ENCODE assay signal across 30 cellular contexts in the genomic region with DNA sequence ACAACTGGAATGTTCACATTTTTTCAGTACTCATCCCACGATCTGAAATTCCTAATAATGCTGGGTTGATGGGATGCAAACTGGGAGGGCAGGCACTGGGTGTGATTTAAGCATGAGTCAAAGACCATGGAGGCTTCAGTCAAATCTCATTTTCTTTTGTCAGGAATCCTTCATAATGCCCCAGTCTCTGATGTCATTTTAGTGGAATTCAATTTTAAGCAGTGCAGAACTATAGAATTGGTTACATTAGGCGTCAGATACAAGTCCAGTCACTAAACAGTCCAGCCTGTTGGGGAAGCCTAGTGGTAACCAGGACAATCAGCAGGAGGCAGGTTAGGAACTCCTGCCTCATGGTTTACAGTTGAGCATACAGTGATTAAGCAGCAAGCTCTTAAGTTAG. TPM values are rescaled to one million over a fixed set of nuclear protein-coding genes. Genes with fewer than 3 reads are reported as not detected.
DNase-seq lines count a peak whose midpoint lies in the region; ATAC-seq, FAIRE-seq and TF ChIP-seq lines count a peak whose summit lies in the region.
"Had no signal": no experiment of that assay in that cellular context is flagged by ENCODE, and none has a peak within 500 bp of the region (broad histone marks: within the 10 kb centered on the region; RNA-seq: fewer than 3 reads in every experiment).

No MANE protein-coding gene starts in this region.

- DNase-seq in EH (ENCODE audit: low read depth) (peak; percentile 47), NCI-H226 (peak; percentile 78), mammary epithelial cell (peak; percentile 66), trophoblast cell (peak; percentile 76 to 92), T-helper 17 cell (no peak), UCSD-AML1 (lab: John Stamatoyannopoulos, UW; ENCODE audit: unreplicated experiment) (no peak), H54 (ENCODE audit: insufficient read length, low spot score) (no peak)
- DNase-seq: activated CD4-positive, alpha-beta T cell treated with anti-CD3 and anti-CD28 coated beads, Interleukin-2, amount 50 U/mL, for 1 hour; activated CD8-positive, alpha-beta memory T cell treated with anti-CD3 and anti-CD28 coated beads, Interleukin-2, amount 10 ng/mL, durations not matched to agents 7 days and 5 days; activated naive CD4-positive, alpha-beta T cell treated with anti-CD3 and anti-CD28 coated beads, Interleukin-2, amount 10 ng/mL, durations not matched to agents 7 days and 5 days; amygdala; caudate nucleus; heart left ventricle; natural killer cell; NCI-H1436; NCI-H510A; NK-92 treated with Interleukin-12 subunit alpha and Interleukin-12 subunit beta, amount 100 ng/mL, for 24 hours; stimulated activated CD4-positive, alpha-beta T cell treated with anti-CD3 and anti-CD28 coated beads, Interleukin-4, amount 100 ng/mL, for 1 hour; WERI-Rb-1 had no signal

- H3K14ac ChIP-seq in trophoblast cell (ENCODE audit: low read length): no peak overlapping the region

- no peak overlapping the region for H4K8ac ChIP-seq in trophoblast cell (ENCODE audit: low read depth, low read length)

- no peaks in the 10 kb centered on the region for H3K4me1 Mint-ChIP-seq in T-helper 17 cell
- H3K4me1 Mint-ChIP-seq: activated CD8-positive, alpha-beta memory T cell treated with anti-CD3 and anti-CD28 coated beads, Interleukin-2, amount 10 ng/mL, durations not matched to agents 7 days and 5 days; activated naive CD4-positive, alpha-beta T cell treated with anti-CD3 and anti-CD28 coated beads, Interleukin-2, amount 10 ng/mL, durations not matched to agents 7 days and 5 days; CD14-positive monocyte; natural killer cell; stimulated activated memory B cell treated with anti-CD40 and anti-IgM and Interleukin-4, amounts not matched to agents 10 μg/mL and 1 μg/mL and 100 μg/mL, for 72 hours had no signal

- no peak overlapping the region for H3K4me3 Mint-ChIP-seq in T-helper 17 cell
- H3K4me3 Mint-ChIP-seq: activated CD8-positive, alpha-beta memory T cell treated with anti-CD3 and anti-CD28 coated beads, Interleukin-2, amount 10 ng/mL, durations not matched to agents 7 days and 5 days; activated naive CD4-positive, alpha-beta T cell treated with anti-CD3 and anti-CD28 coated beads, Interleukin-2, amount 10 ng/mL, durations not matched to agents 7 days and 5 days; activated T-helper 1 cell treated with anti-CD3 and anti-CD28 coated beads, Interleukin-12 subunit alpha, Interleukin-12 subunit beta, Interleukin-2, Interleukin-4 antibody, amounts not matched to agents 30 ng/mL and 10 ng/mL and 1 ng/mL, durations not matched to agents 14 hours and 24 hours and 36 hours; CD14-positive monocyte; dendritic cell treated with granulocyte-macrophage colony-stimulating factor and Interleukin-4, amounts not matched to agents 40 ng/mL and 50 ng/mL, for 4 days; natural killer cell; stimulated activated memory B cell treated with anti-CD40 and anti-IgM and Interleukin-4, amounts not matched to agents 10 μg/mL and 1 μg/mL and 100 μg/mL, for 72 hours; T-helper 1 cell treated with Interleukin-12 subunit alpha and Interleukin-12 subunit beta and Interleukin-4 antibody, amounts not matched to agents 30 μg/mL and 1 μg/mL, for 36 hours had no signal

- no peak overlapping the region for H4K91ac ChIP-seq in trophoblast cell (ENCODE audit: low read depth, low read length)

- H3K23ac ChIP-seq in trophoblast cell (ENCODE audit: low read length): no peak overlapping the region

- peaks cover 5% of the 10 kb centered on the region for H3K27me3 Mint-ChIP-seq in T-helper 17 cell
- H3K27me3 Mint-ChIP-seq: activated CD8-positive, alpha-beta memory T cell treated with anti-CD3 and anti-CD28 coated beads, Interleukin-2, amount 10 ng/mL, durations not matched to agents 7 days and 5 days had no signal

- peak overlapping the region; percentile 5 for H3K27ac ChIP-seq in mammary epithelial cell (ENCODE audit: insufficient read depth, low read depth, low read length)
- peak overlapping the region; percentile 25 for H3K27ac ChIP-seq in trophoblast cell (ENCODE audit: low read depth, low read length)
- H3K27ac ChIP-seq: heart left ventricle, suprapubic skin, WERI-Rb-1 had no signal

- WGBS in mammary epithelial cell (ENCODE audit: low coverage, missing lambda C conversion rate): 13% methylated on average over 2 of the region's 2 CpGs
- no CpG with 5 or more reads among the region's 2 CpGs for WGBS in trophoblast cell (ENCODE audit: extremely low coverage, insufficient coverage, insufficient read length)

- ATAC-seq in T-helper 17 cell: no peak
- ATAC-seq: activated CD8-positive, alpha-beta memory T cell treated with anti-CD3 and anti-CD28 coated beads, Interleukin-2, amount 10 ng/mL, durations not matched to agents 7 days and 5 days; heart left ventricle; natural killer cell; Panc1; stimulated activated memory B cell treated with anti-CD40 and anti-IgM and Interleukin-4, amounts not matched to agents 10 μg/mL and 1 μg/mL and 100 μg/mL, for 72 hours had no signal

- no peak overlapping the region for H3K18ac ChIP-seq in trophoblast cell (ENCODE audit: low read length)

- peaks cover 4% of the 10 kb centered on the region for H3K79me1 ChIP-seq in trophoblast cell (ENCODE audit: low read length)

- H3K36me3 ChIP-seq in mammary epithelial cell (ENCODE audit: insufficient read depth, low read length): no peaks in the 10 kb centered on the region
- H3K36me3 ChIP-seq in trophoblast cell (ENCODE audit: control insufficient read depth in 1 of 2, insufficient read depth in 2 of 2, low read length in 2 of 2): no peaks in the 10 kb centered on the region
- H3K36me3 ChIP-seq: heart left ventricle, suprapubic skin, WERI-Rb-1 had no signal

- CTCF ChIA-PET in mammary epithelial cell (lab: Charles Lee; ENCODE audit: low non-redundant PET): no interaction called here

- H3K4me2 ChIP-seq in mammary epithelial cell (ENCODE audit: insufficient read depth, low read depth, low read length) (peak overlapping the region; percentile 21), trophoblast cell (ENCODE audit: low read length) (peak overlapping the region; percentile 20)

- peak overlapping the region; percentile 18 for H2BK120ac ChIP-seq in trophoblast cell (ENCODE audit: insufficient read depth, low read length, poor library complexity)

- in situ Hi-C loops in mammary epithelial cell (cut with MboI; ENCODE audit: low sequenced_read_pairs in 2 of 2): no loop called here

- H3K4me1 ChIP-seq in mammary epithelial cell (ENCODE audit: insufficient read depth, low read length): peaks cover 32% of the 10 kb centered on the region
- H3K4me1 ChIP-seq in trophoblast cell (ENCODE audit: control insufficient read depth in 1 of 2, insufficient read depth in 2 of 2, low read length in 2 of 2): peaks cover 6 to 10% of the 10 kb centered on the region in 2 experiments
- H3K4me1 ChIP-seq: heart left ventricle, suprapubic skin had no signal

- intact Hi-C loops in mammary epithelial cell (cut with micrococcal nuclease): loop anchor here (10.0 kb wide), 1 partner anchor 47 kb away; no protein-coding TSS in a partner anchor

- H3K9ac ChIP-seq in mammary epithelial cell (ENCODE audit: insufficient read depth, low read length) (no peak overlapping the region), trophoblast cell (ENCODE audit: low read length) (no peak overlapping the region)

- H3K27me3 ChIP-seq in mammary epithelial cell (ENCODE audit: insufficient read depth, low read length) (no peaks in the 10 kb centered on the region), trophoblast cell (ENCODE audit: insufficient read depth, low read length) (no peaks in the 10 kb centered on the region)
- H3K27me3 ChIP-seq: heart left ventricle, suprapubic skin had no signal

- no peak overlapping the region for H3K27ac Mint-ChIP-seq in T-helper 17 cell
- H3K27ac Mint-ChIP-seq: activated CD8-positive, alpha-beta memory T cell treated with anti-CD3 and anti-CD28 coated beads, Interleukin-2, amount 10 ng/mL, durations not matched to agents 7 days and 5 days; activated naive CD4-positive, alpha-beta T cell treated with anti-CD3 and anti-CD28 coated beads, Interleukin-2, amount 10 ng/mL, durations not matched to agents 7 days and 5 days; activated T-helper 1 cell treated with anti-CD3 and anti-CD28 coated beads, Interleukin-12 subunit alpha, Interleukin-12 subunit beta, Interleukin-2, Interleukin-4 antibody, amounts not matched to agents 30 ng/mL and 10 ng/mL and 1 ng/mL, durations not matched to agents 14 hours and 24 hours and 36 hours; CD14-positive monocyte; dendritic cell treated with granulocyte-macrophage colony-stimulating factor and Interleukin-4, amounts not matched to agents 40 ng/mL and 50 ng/mL, for 4 days; natural killer cell; stimulated activated memory B cell treated with anti-CD40 and anti-IgM and Interleukin-4, amounts not matched to agents 10 μg/mL and 1 μg/mL and 100 μg/mL, for 72 hours; T-helper 1 cell treated with Interleukin-12 subunit alpha and Interleukin-12 subunit beta and Interleukin-4 antibody, amounts not matched to agents 30 μg/mL and 1 μg/mL, for 36 hours had no signal

- H4K20me1 ChIP-seq in mammary epithelial cell (ENCODE audit: insufficient read depth, low read length): no peaks in the 10 kb centered on the region

- H2BK5ac ChIP-seq in trophoblast cell (ENCODE audit: low read depth, low read length, poor library complexity): no peak overlapping the region

- FAIRE-seq in H54 (lab: Jason Lieb, UNC): no peak
- FAIRE-seq: D721Med had no signal

- dilution Hi-C loops in mammary epithelial cell (cut with HindIII; ENCODE audit: low sequenced_read_pairs): no loop called here

- no TSS peak for BruUV-seq in mammary epithelial cell (replicated peaks; lab: Mats Ljungman, UMichigan)

- no peak overlapping the region for H2AK5ac ChIP-seq in trophoblast cell (ENCODE audit: low read length)

- no peak for TF ChIP-seq POLR2A in H54 (IDR thresholded peaks at IDR 0.05; ENCODE audit: low read depth, low read length)

- no peak overlapping the region for H4K12ac ChIP-seq in trophoblast cell (ENCODE audit: low read depth, low read length)

- H3K79me2 ChIP-seq in mammary epithelial cell (ENCODE audit: insufficient read depth, low read length): no peaks in the 10 kb centered on the region
- no peaks in the 10 kb centered on the region for H3K79me2 ChIP-seq in trophoblast cell (ENCODE audit: control insufficient read depth, insufficient read depth, low read length, poor library complexity)

- no peaks in the 10 kb centered on the region for H3K36me3 Mint-ChIP-seq in T-helper 17 cell (ENCODE audit: low read depth)
- H3K36me3 Mint-ChIP-seq: activated CD8-positive, alpha-beta memory T cell treated with anti-CD3 and anti-CD28 coated beads, Interleukin-2, amount 10 ng/mL, durations not matched to agents 7 days and 5 days; activated naive CD4-positive, alpha-beta T cell treated with anti-CD3 and anti-CD28 coated beads, Interleukin-2, amount 10 ng/mL, durations not matched to agents 7 days and 5 days; CD14-positive monocyte; stimulated activated memory B cell treated with anti-CD40 and anti-IgM and Interleukin-4, amounts not matched to agents 10 μg/mL and 1 μg/mL and 100 μg/mL, for 72 hours had no signal

- H2BK12ac ChIP-seq in trophoblast cell (ENCODE audit: low read length): no peak overlapping the region

- no peak for TF ChIP-seq CTCF in mammary epithelial cell (conservative IDR thresholded peaks at IDR 0.05 in 1 of 2, IDR thresholded peaks at IDR 0.05 in 1 of 2; ENCODE audit: extremely low read depth in 1 of 2, insufficient read depth in 1 of 2, low read depth in 1 of 2, low read length in 2 of 2)

- H3K4me3 ChIP-seq in mammary epithelial cell (replicated peaks in 1 of 3; ENCODE audit: insufficient read depth in 1 of 3, low read depth in 2 of 3, low read length in 3 of 3) (no peak overlapping the region), trophoblast cell (ENCODE audit: low read depth, low read length) (no peak overlapping the region)
- H3K4me3 ChIP-seq: heart left ventricle, suprapubic skin had no signal

- no peaks in the 10 kb centered on the region for H3K9me3 ChIP-seq in mammary epithelial cell (replicated peaks; ENCODE audit: insufficient read depth, low read length)
- H3K9me3 ChIP-seq in trophoblast cell (ENCODE audit: insufficient read depth, low read depth, low read length): no peaks in the 10 kb centered on the region
- no peaks in the 10 kb centered on the region for H3K9me3 ChIP-seq in T-helper 17 cell (ENCODE audit: control insufficient read depth, low read length, poor library complexity, severe bottlenecking)
- H3K9me3 ChIP-seq: heart left ventricle, suprapubic skin had no signal

- no peak overlapping the region for H2AFZ ChIP-seq in mammary epithelial cell (ENCODE audit: low read depth, low read length)
- H2AFZ ChIP-seq in trophoblast cell (ENCODE audit: insufficient read depth, low read length, poor library complexity): no peak overlapping the region

- H3K4ac ChIP-seq in trophoblast cell (ENCODE audit: low read depth, low read length): no peak overlapping the region

RNA-seq across cellular contexts. Expression of gene TMEM215, which starts 41.0 kb away (rescaled TPM):
- not detected for total RNA-seq in mammary epithelial cell
- not detected for polyA plus RNA-seq in mammary epithelial cell
- polyA minus RNA-seq in mammary epithelial cell: not detected
- polyA plus RNA-seq in trophoblast cell (2013): 0.08 and 0.10 TPM in 2 replicates
- total RNA-seq in T-helper 17 cell: not detected
- total RNA-seq: activated CD8-positive, alpha-beta memory T cell treated with anti-CD3 and anti-CD28 coated beads, Interleukin-2, amount 10 ng/mL, durations not matched to agents 7 days and 5 days; activated T-helper 1 cell treated with anti-CD3 and anti-CD28 coated beads, Interleukin-12 subunit alpha, Interleukin-12 subunit beta, Interleukin-2, Interleukin-4 antibody, amounts not matched to agents 30 ng/mL and 10 ng/mL and 1 ng/mL, durations not matched to agents 14 hours and 24 hours and 36 hours; heart left ventricle; left lobe of liver; natural killer cell; osteoblast had no signal
- polyA plus RNA-seq: CD14-positive monocyte, heart left ventricle, urinary bladder had no signal

Comparison
In these comparisons a context has a peak if more than half of its experiments do, and no peak if none do; other contexts are left out.
1. DNase-seq: peak in EH (single experiment), NCI-H226 (single experiment), mammary epithelial cell (single experiment) and trophoblast cell (2 of 2); none in T-helper 17 cell (0 of 3), UCSD-AML1 (single experiment) and H54 (single experiment).